ENCODE assay signal across 1 cellular context in genomic region chr20:30723511-30723910, GRCh38.
TF ChIP-seq lines count a peak whose summit lies in the region.

No MANE protein-coding gene starts in this region.

TF ChIP-seq in HepG2, 621 proteins besides CTCF, POLR2A, EP300 and RAD21 (continued from another document):
- TF ChIP-seq, protein P1, sequence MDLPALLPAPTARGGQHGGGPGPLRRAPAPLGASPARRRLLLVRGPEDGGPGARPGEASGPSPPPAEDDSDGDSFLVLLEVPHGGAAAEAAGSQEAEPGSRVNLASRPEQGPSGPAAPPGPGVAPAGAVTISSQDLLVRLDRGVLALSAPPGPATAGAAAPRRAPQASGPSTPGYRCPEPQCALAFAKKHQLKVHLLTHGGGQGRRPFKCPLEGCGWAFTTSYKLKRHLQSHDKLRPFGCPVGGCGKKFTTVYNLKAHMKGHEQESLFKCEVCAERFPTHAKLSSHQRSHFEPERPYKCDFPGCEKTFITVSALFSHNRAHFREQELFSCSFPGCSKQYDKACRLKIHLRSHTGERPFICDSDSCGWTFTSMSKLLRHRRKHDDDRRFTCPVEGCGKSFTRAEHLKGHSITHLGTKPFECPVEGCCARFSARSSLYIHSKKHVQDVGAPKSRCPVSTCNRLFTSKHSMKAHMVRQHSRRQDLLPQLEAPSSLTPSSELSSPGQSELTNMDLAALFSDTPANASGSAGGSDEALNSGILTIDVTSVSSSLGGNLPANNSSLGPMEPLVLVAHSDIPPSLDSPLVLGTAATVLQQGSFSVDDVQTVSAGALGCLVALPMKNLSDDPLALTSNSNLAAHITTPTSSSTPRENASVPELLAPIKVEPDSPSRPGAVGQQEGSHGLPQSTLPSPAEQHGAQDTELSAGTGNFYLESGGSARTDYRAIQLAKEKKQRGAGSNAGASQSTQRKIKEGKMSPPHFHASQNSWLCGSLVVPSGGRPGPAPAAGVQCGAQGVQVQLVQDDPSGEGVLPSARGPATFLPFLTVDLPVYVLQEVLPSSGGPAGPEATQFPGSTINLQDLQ (CRISPR knock-in tag; IDR thresholded peaks at IDR 0.05), result 0 out of 2 replicates have a peak, but pooled peaks have one; percentile 38
- TF ChIP-seq TAF1 (CRISPR knock-in tag; IDR thresholded peaks at IDR 0.05) (0 out of 2 replicates have a peak, but pooled peaks have one; percentile 5), ZSCAN29 (CRISPR knock-in tag; conservative IDR thresholded peaks at IDR 0.05) (peak; percentile 100), RBFOX2 (IDR thresholded peaks at IDR 0.05; ENCODE audit: low read depth, low read length) (0 out of 2 replicates have a peak, but pooled peaks have one; percentile 0)
